ENCODE assay signal across 8 cellular contexts in genomic region chr11:1640076-1640946, GRCh38. TPM values are rescaled to one million over a fixed set of nuclear protein-coding genes. Genes with fewer than 3 reads are reported as not detected.
DNase-seq lines count a peak whose midpoint lies in the region; ATAC-seq and TF ChIP-seq lines count a peak whose summit lies in the region.

No MANE protein-coding gene starts in this region.

- no peaks in the 10 kb centered on the region for H3K4me1 Mint-ChIP-seq in CD4-positive, alpha-beta T cell (ENCODE audit: low read depth)

- no peaks in the 10 kb centered on the region for H3K9me3 Mint-ChIP-seq in CD4-positive, alpha-beta T cell

- peak; percentile 84 for TF ChIP-seq CTCF in CD4-positive, alpha-beta T cell (IDR thresholded peaks at IDR 0.05)
- TF ChIP-seq CTCF in GM20000 (IDR thresholded peaks at IDR 0.05; ENCODE audit: extremely low read depth, missing control alignments) (peak; percentile 58), PC-9 (conservative IDR thresholded peaks at IDR 0.05) (peak; percentile 81), choroid plexus epithelial cell (conservative IDR thresholded peaks at IDR 0.05; ENCODE audit: low read depth, low read length) (peak; percentile 81)

- H3K4ac ChIP-seq in mesenchymal stem cell (ENCODE audit: low read depth in 1 of 2, low read length in 2 of 2), result no peak overlapping the region

- no peak overlapping the region for H2AK5ac ChIP-seq in mesenchymal stem cell (ENCODE audit: low read length, severe bottlenecking)

- no peaks in the 10 kb centered on the region for H3K79me1 ChIP-seq in mesenchymal stem cell (replicated peaks; ENCODE audit: low read length, poor library complexity, severe bottlenecking)

- H3K18ac ChIP-seq in mesenchymal stem cell (ENCODE audit: low read depth in 1 of 2, low read length in 2 of 2), result no peak overlapping the region

- H2BK120ac ChIP-seq in mesenchymal stem cell (ENCODE audit: low read depth, low read length), result no peak overlapping the region

- H3K27me3 ChIP-seq in CD4-positive, alpha-beta T cell (ENCODE audit: control insufficient read depth, insufficient read depth, low read length), result no peaks in the 10 kb centered on the region
- H3K27me3 ChIP-seq in PC-9 (ENCODE audit: insufficient read depth, low read depth) (peaks cover 47% of the 10 kb centered on the region), mesenchymal stem cell (ENCODE audit: control insufficient read depth in 1 of 2, insufficient read depth in 1 of 2, low read length in 2 of 2) (peaks cover 46 to 78% of the 10 kb centered on the region in 2 experiments)

- H4K20me1 ChIP-seq in PC-9 (ENCODE audit: insufficient read depth), result no peaks in the 10 kb centered on the region

- ATAC-seq in CD4-positive, alpha-beta T cell (ENCODE audit: poor library complexity), result no peak
- ATAC-seq in GM21528 (IDR thresholded peaks at IDR 0.05; ENCODE audit: low FRiP score, unreplicated experiment) (no peak), HG02798 (IDR thresholded peaks at IDR 0.05; ENCODE audit: poor library complexity, unreplicated experiment) (no peak)

- 49% methylated on average over 31 of the region's 32 CpGs for WGBS in mesenchymal stem cell

- POLR2A ChIA-PET in CD4-positive, alpha-beta T cell (lab: Charles Lee), result no interaction called here
- POLR2A ChIA-PET in PC-9 (lab: Charles Lee; ENCODE audit: unreplicated experiment), result no interaction called here

- H2BK5ac ChIP-seq in mesenchymal stem cell (ENCODE audit: low read depth, low read length, poor library complexity, severe bottlenecking), result no peak overlapping the region

- no peak overlapping the region for H3K4me2 ChIP-seq in PC-9
- H3K4me2 ChIP-seq in mesenchymal stem cell (ENCODE audit: low read length, poor library complexity, severe bottlenecking), result no peak overlapping the region

- no peaks in the 10 kb centered on the region for H3F3A ChIP-seq in PC-9 (ENCODE audit: insufficient read depth, low read depth)

- H3K27ac Mint-ChIP-seq in CD4-positive, alpha-beta T cell, result no peak overlapping the region

- intact Hi-C loops in CD4-positive, alpha-beta T cell (cut with DNase I, micrococcal nuclease), result no loop called here
- intact Hi-C loops in PC-9 (cut with micrococcal nuclease; ENCODE audit: unreplicated experiment), result no loop called here

- H3K27ac ChIP-seq in CD4-positive, alpha-beta T cell (ENCODE audit: low read depth, low read length), result no peak overlapping the region
- H3K27ac ChIP-seq in PC-9, result no peak overlapping the region
- H3K27ac ChIP-seq in mesenchymal stem cell (ENCODE audit: low read length, poor library complexity, severe bottlenecking), result no peak overlapping the region

- H2BK12ac ChIP-seq in mesenchymal stem cell (ENCODE audit: low read length in 2 of 2), result no peak overlapping the region

- CTCF ChIA-PET in CD4-positive, alpha-beta T cell (lab: Charles Lee), result interaction anchor here (0.7 to 2.8 kb wide), 5 partner anchors 12 to 511 kb away, joined by 3 to 7 read pairs (median 3); no protein-coding TSS in a partner anchor
- CTCF ChIA-PET in PC-9 (lab: Charles Lee), result interaction anchor here (0.6 kb wide), 1 partner anchor 469 kb away, joined by 10 read pairs; no protein-coding TSS in a partner anchor

- H3K36me3 Mint-ChIP-seq in CD4-positive, alpha-beta T cell (ENCODE audit: low read depth), result no peaks in the 10 kb centered on the region

- H4K91ac ChIP-seq in mesenchymal stem cell (ENCODE audit: low read length), result no peak overlapping the region

- no peak overlapping the region for H3K23ac ChIP-seq in mesenchymal stem cell (ENCODE audit: low read length in 2 of 2)

- H3K9me3 ChIP-seq in CD4-positive, alpha-beta T cell (ENCODE audit: control insufficient read depth, low read length), result no peaks in the 10 kb centered on the region
- H3K9me3 ChIP-seq in PC-9 (ENCODE audit: insufficient read depth, low read depth) (no peaks in the 10 kb centered on the region), mesenchymal stem cell (ENCODE audit: control insufficient read depth, low read length) (no peaks in the 10 kb centered on the region)

- no peaks in the 10 kb centered on the region for H3K4me1 ChIP-seq in PC-9 (replicated peaks; ENCODE audit: insufficient read depth)
- H3K4me1 ChIP-seq in mesenchymal stem cell (ENCODE audit: control insufficient read depth, insufficient read depth, low read depth, low read length), result no peaks in the 10 kb centered on the region

- no TSS peak for BruUV-seq in PC-9 (replicated peaks; lab: Mats Ljungman, UMichigan)

- no peak overlapping the region for H2BK15ac ChIP-seq in mesenchymal stem cell (ENCODE audit: low read depth, poor library complexity, severe bottlenecking)

- no peaks in the 10 kb centered on the region for H3K9me2 ChIP-seq in PC-9 (ENCODE audit: insufficient read depth)

- H3K36me3 ChIP-seq in PC-9 (ENCODE audit: low read depth), result no peaks in the 10 kb centered on the region
- peaks cover 0 to 2% of the 10 kb centered on the region in 2 experiments for H3K36me3 ChIP-seq in mesenchymal stem cell (ENCODE audit: control insufficient read depth in 1 of 2, insufficient read depth in 2 of 2, low read depth in 1 of 2, low read length in 2 of 2)

- peak in 4 of 10 experiments; percentile 12 to 22 (median 14) for DNase-seq in CD4-positive, alpha-beta T cell
- DNase-seq in GM20000 (ENCODE audit: low spot score) (peak; percentile 66), PC-9 (no peak), choroid plexus epithelial cell (ENCODE audit: low read depth) (peak; percentile 37), mesenchymal stem cell (peak; percentile 26), midbrain (lab: John Stamatoyannopoulos, UW) (no peak)

- H3K27me3 Mint-ChIP-seq in CD4-positive, alpha-beta T cell, result peaks cover 26% of the 10 kb centered on the region

- H3K9ac ChIP-seq in mesenchymal stem cell (ENCODE audit: low read length), result no peak overlapping the region

- H3K4me3 Mint-ChIP-seq in CD4-positive, alpha-beta T cell, result no peak overlapping the region

- H3K14ac ChIP-seq in mesenchymal stem cell (ENCODE audit: low read length in 2 of 2), result no peak overlapping the region

- H3K4me3 ChIP-seq in PC-9, result no peak overlapping the region
- no peak overlapping the region for H3K4me3 ChIP-seq in choroid plexus epithelial cell (ENCODE audit: low read depth, low read length)
- H3K4me3 ChIP-seq in mesenchymal stem cell (ENCODE audit: insufficient read depth in 1 of 2, low read depth in 1 of 2, low read length in 2 of 2), result no peak overlapping the region

- H3K79me2 ChIP-seq in PC-9 (ENCODE audit: low read depth), result no peaks in the 10 kb centered on the region

- no peak overlapping the region for H4K8ac ChIP-seq in mesenchymal stem cell (ENCODE audit: low read length)

- H2AFZ ChIP-seq in PC-9 (no peak overlapping the region), mesenchymal stem cell (ENCODE audit: low read depth, low read length) (no peak overlapping the region)

RNA-seq across cellular contexts. Expression of gene KRTAP5-5, which starts 10.7 kb away (rescaled TPM):
- total RNA-seq in CD4-positive, alpha-beta T cell, result not detected
- total RNA-seq in PC-9 (2021), result not detected in 2 replicates
- polyA plus RNA-seq in mesenchymal stem cell (2013, experiment 1 of 2), result not detected
- polyA plus RNA-seq in mesenchymal stem cell (2013, experiment 2 of 2), result not detected

RNA-seq across cellular contexts. Expression of gene KRTAP5-4, which starts 18.4 kb away (rescaled TPM):
- total RNA-seq in CD4-positive, alpha-beta T cell, result not detected
- not detected in 2 replicates for total RNA-seq in PC-9 (2021)
- not detected for polyA plus RNA-seq in mesenchymal stem cell (2013, experiment 1 of 2)
- polyA plus RNA-seq in mesenchymal stem cell (2013, experiment 2 of 2), result not detected

RNA-seq across cellular contexts. Expression of gene KRTAP5-3, which starts 32.0 kb away (rescaled TPM):
- total RNA-seq in CD4-positive, alpha-beta T cell, result not detected
- total RNA-seq in PC-9 (2021), result not detected in 2 replicates
- polyA plus RNA-seq in mesenchymal stem cell (2013, experiment 1 of 2), result not detected
- not detected for polyA plus RNA-seq in mesenchymal stem cell (2013, experiment 2 of 2)

RNA-seq across cellular contexts. Expression of gene KRTAP5-2, which starts 42.2 kb away (rescaled TPM):
- total RNA-seq in CD4-positive, alpha-beta T cell, result not detected
- total RNA-seq in PC-9 (2021), result not detected in 2 replicates
- not detected for polyA plus RNA-seq in mesenchymal stem cell (2013, experiment 1 of 2)
- not detected for polyA plus RNA-seq in mesenchymal stem cell (2013, experiment 2 of 2)

RNA-seq across cellular contexts. Expression of gene KRTAP5-1, which starts 55.2 kb away (rescaled TPM):
- total RNA-seq in CD4-positive, alpha-beta T cell, result not detected
- total RNA-seq in PC-9 (2021), result not detected in 2 replicates
- polyA plus RNA-seq in mesenchymal stem cell (2013, experiment 1 of 2), result not detected
- polyA plus RNA-seq in mesenchymal stem cell (2013, experiment 2 of 2), result not detected

Comparison
In these comparisons a context has a peak if more than half of its experiments do, and no peak if none do; other contexts are left out.
1. DNase-seq: peak in GM20000 (single experiment), choroid plexus epithelial cell (single experiment) and mesenchymal stem cell (single experiment); none in PC-9 (0 of 2) and midbrain (single experiment).
2. Peak in every context shown above with its lines, with median percentiles within 50 percentile points of each other: CTCF ChIP-seq.